ENCODE assay signal across 1 cellular context in the genomic region with DNA sequence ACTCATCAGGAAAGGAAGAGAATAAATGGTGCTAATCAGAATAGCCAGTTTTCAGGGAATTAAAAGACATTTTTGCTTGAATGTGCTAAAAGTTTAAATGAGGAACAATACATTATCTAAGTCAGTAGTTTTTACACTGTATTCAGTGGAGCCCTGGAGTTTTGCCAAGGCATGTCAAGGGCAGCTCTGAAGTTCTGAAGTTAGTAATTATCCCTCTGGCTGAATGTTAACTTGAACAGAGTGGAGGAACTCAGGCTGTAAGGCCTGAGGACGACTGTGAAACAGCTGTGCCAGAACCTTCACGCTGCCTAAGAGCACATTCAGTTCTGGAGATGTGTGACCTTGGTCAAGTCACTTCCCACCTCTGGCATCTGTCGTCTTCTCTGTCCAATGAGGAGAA.
TF ChIP-seq lines count a peak whose summit lies in the region.

No MANE protein-coding gene starts in this region.

TF ChIP-seq in GM23338, 12 proteins besides CTCF, POLR2A, EP300 and RAD21 (continued from another document):
- TF ChIP-seq ZNF462 (CRISPR knock-in tag; IDR thresholded peaks at IDR 0.05) (no peak), ZNF114 (CRISPR knock-in tag; IDR thresholded peaks at IDR 0.05) (no peak), CREB1 (CRISPR knock-in tag; IDR thresholded peaks at IDR 0.05; ENCODE audit: low read depth) (no peak), EZH2phosphoT487 (IDR thresholded peaks at IDR 0.05; ENCODE audit: unreplicated experiment) (no peak), ZNF331 (CRISPR knock-in tag; IDR thresholded peaks at IDR 0.05; ENCODE audit: low read depth) (no peak), POLR2AphosphoS5 (IDR thresholded peaks at IDR 0.05; ENCODE audit: low read depth) (no peak), EZH2 (IDR thresholded peaks at IDR 0.05; ENCODE audit: low read depth, unreplicated experiment) (no peak)
- TF ChIP-seq, protein P1, sequence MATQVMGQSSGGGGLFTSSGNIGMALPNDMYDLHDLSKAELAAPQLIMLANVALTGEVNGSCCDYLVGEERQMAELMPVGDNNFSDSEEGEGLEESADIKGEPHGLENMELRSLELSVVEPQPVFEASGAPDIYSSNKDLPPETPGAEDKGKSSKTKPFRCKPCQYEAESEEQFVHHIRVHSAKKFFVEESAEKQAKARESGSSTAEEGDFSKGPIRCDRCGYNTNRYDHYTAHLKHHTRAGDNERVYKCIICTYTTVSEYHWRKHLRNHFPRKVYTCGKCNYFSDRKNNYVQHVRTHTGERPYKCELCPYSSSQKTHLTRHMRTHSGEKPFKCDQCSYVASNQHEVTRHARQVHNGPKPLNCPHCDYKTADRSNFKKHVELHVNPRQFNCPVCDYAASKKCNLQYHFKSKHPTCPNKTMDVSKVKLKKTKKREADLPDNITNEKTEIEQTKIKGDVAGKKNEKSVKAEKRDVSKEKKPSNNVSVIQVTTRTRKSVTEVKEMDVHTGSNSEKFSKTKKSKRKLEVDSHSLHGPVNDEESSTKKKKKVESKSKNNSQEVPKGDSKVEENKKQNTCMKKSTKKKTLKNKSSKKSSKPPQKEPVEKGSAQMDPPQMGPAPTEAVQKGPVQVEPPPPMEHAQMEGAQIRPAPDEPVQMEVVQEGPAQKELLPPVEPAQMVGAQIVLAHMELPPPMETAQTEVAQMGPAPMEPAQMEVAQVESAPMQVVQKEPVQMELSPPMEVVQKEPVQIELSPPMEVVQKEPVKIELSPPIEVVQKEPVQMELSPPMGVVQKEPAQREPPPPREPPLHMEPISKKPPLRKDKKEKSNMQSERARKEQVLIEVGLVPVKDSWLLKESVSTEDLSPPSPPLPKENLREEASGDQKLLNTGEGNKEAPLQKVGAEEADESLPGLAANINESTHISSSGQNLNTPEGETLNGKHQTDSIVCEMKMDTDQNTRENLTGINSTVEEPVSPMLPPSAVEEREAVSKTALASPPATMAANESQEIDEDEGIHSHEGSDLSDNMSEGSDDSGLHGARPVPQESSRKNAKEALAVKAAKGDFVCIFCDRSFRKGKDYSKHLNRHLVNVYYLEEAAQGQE (IDR thresholded peaks at IDR 0.05; ENCODE audit: unreplicated experiment) = no peak
